In the genomic region with DNA sequence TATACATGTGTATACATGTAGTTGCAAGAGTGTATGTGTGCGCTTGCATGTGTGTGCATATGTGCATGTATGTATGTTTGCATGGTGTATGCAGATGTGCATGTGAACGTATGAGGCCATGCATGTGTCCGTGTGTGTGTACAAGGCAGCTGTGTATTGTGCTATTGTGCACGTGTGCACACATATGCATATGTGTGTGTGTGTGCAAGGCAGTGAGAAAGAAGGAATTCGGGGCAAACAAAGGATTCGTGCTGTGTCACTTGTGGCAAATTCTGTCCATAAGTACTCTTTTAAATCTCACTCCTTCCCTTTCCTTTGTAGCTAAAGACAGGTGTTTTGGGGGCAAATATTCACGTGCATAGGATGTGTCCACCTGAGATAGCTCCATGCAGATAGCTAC, we compare ENCODE assay signal across 1 cellular context.
TF ChIP-seq lines count a peak whose summit lies in the region.

No MANE protein-coding gene starts in this region.

TF ChIP-seq in GM23338, 12 proteins besides CTCF, POLR2A, EP300 and RAD21 (continued from another document):
- TF ChIP-seq, protein P1, sequence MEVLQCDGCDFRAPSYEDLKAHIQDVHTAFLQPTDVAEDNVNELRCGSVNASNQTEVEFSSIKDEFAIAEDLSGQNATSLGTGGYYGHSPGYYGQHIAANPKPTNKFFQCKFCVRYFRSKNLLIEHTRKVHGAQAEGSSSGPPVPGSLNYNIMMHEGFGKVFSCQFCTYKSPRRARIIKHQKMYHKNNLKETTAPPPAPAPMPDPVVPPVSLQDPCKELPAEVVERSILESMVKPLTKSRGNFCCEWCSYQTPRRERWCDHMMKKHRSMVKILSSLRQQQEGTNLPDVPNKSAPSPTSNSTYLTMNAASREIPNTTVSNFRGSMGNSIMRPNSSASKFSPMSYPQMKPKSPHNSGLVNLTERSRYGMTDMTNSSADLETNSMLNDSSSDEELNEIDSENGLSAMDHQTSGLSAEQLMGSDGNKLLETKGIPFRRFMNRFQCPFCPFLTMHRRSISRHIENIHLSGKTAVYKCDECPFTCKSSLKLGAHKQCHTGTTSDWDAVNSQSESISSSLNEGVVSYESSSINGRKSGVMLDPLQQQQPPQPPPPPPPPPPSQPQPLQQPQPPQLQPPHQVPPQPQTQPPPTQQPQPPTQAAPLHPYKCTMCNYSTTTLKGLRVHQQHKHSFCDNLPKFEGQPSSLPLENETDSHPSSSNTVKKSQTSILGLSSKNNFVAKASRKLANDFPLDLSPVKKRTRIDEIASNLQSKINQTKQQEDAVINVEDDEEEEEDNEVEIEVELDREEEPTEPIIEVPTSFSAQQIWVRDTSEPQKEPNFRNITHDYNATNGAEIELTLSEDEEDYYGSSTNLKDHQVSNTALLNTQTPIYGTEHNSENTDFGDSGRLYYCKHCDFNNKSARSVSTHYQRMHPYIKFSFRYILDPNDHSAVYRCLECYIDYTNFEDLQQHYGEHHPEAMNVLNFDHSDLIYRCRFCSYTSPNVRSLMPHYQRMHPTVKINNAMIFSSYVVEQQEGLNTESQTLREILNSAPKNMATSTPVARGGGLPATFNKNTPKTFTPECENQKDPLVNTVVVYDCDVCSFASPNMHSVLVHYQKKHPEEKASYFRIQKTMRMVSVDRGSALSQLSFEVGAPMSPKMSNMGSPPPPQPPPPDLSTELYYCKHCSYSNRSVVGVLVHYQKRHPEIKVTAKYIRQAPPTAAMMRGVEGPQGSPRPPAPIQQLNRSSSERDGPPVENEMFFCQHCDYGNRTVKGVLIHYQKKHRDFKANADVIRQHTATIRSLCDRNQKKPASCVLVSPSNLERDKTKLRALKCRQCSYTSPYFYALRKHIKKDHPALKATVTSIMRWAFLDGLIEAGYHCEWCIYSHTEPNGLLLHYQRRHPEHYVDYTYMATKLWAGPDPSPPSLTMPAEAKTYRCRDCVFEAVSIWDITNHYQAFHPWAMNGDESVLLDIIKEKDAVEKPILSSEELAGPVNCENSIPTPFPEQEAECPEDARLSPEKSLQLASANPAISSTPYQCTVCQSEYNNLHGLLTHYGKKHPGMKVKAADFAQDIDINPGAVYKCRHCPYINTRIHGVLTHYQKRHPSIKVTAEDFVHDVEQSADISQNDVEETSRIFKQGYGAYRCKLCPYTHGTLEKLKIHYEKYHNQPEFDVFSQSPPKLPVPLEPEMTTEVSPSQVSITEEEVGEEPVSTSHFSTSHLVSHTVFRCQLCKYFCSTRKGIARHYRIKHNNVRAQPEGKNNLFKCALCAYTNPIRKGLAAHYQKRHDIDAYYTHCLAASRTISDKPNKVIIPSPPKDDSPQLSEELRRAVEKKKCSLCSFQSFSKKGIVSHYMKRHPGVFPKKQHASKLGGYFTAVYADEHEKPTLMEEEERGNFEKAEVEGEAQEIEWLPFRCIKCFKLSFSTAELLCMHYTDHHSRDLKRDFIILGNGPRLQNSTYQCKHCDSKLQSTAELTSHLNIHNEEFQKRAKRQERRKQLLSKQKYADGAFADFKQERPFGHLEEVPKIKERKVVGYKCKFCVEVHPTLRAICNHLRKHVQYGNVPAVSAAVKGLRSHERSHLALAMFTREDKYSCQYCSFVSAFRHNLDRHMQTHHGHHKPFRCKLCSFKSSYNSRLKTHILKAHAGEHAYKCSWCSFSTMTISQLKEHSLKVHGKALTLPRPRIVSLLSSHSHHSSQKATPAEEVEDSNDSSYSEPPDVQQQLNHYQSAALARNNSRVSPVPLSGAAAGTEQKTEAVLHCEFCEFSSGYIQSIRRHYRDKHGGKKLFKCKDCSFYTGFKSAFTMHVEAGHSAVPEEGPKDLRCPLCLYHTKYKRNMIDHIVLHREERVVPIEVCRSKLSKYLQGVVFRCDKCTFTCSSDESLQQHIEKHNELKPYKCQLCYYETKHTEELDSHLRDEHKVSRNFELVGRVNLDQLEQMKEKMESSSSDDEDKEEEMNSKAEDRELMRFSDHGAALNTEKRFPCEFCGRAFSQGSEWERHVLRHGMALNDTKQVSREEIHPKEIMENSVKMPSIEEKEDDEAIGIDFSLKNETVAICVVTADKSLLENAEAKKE (CRISPR knock-in tag; IDR thresholded peaks at IDR 0.05) = no peak
- TF ChIP-seq STAT1 (IDR thresholded peaks at IDR 0.05; ENCODE audit: unreplicated experiment) = no peak
- TF ChIP-seq ZNF331 (CRISPR knock-in tag; IDR thresholded peaks at IDR 0.05; ENCODE audit: low read depth) = no peak
- no peak for TF ChIP-seq JUNB (IDR thresholded peaks at IDR 0.05; ENCODE audit: unreplicated experiment)
- no peak for TF ChIP-seq ZNF114 (CRISPR knock-in tag; IDR thresholded peaks at IDR 0.05)
- TF ChIP-seq POLR2AphosphoS5 (IDR thresholded peaks at IDR 0.05; ENCODE audit: low read depth) = no peak
- TF ChIP-seq, protein P2, sequence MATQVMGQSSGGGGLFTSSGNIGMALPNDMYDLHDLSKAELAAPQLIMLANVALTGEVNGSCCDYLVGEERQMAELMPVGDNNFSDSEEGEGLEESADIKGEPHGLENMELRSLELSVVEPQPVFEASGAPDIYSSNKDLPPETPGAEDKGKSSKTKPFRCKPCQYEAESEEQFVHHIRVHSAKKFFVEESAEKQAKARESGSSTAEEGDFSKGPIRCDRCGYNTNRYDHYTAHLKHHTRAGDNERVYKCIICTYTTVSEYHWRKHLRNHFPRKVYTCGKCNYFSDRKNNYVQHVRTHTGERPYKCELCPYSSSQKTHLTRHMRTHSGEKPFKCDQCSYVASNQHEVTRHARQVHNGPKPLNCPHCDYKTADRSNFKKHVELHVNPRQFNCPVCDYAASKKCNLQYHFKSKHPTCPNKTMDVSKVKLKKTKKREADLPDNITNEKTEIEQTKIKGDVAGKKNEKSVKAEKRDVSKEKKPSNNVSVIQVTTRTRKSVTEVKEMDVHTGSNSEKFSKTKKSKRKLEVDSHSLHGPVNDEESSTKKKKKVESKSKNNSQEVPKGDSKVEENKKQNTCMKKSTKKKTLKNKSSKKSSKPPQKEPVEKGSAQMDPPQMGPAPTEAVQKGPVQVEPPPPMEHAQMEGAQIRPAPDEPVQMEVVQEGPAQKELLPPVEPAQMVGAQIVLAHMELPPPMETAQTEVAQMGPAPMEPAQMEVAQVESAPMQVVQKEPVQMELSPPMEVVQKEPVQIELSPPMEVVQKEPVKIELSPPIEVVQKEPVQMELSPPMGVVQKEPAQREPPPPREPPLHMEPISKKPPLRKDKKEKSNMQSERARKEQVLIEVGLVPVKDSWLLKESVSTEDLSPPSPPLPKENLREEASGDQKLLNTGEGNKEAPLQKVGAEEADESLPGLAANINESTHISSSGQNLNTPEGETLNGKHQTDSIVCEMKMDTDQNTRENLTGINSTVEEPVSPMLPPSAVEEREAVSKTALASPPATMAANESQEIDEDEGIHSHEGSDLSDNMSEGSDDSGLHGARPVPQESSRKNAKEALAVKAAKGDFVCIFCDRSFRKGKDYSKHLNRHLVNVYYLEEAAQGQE (IDR thresholded peaks at IDR 0.05; ENCODE audit: unreplicated experiment) = no peak
